ENCODE assay signal across 18 cellular contexts in the genomic region with DNA sequence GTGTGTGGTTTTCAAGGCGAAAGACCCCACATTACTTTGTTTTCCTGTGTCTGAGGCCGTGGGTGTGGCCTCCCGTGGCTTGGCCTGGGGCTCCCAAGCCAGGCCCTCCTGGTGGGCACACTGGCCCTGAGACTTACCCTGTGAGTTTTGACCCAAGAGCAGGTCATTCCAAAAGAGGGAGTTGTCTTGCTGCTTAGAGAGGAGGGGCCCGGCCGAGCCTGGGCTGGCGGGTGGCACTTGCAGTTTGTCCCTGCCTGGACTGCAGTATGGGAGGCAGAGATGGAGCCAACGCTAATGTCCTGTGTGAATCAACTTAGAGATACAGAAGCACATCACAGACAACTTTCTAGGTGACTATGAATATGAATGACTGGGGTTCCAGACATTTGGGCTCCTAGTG. TPM values are rescaled to one million over a fixed set of nuclear protein-coding genes. Genes with fewer than 3 reads are reported as not detected.
DNase-seq lines count a peak whose midpoint lies in the region; ATAC-seq and TF ChIP-seq lines count a peak whose summit lies in the region.
"Had no signal": no experiment of that assay in that cellular context is flagged by ENCODE, and none has a peak within 500 bp of the region (broad histone marks: within the 10 kb centered on the region; RNA-seq: fewer than 3 reads in every experiment).

No MANE protein-coding gene starts in this region.

- H3K27me3 ChIP-seq in left lung = no peaks in the 10 kb centered on the region

- H3K4me3 Mint-ChIP-seq in nephron = no peak overlapping the region
- H3K4me3 Mint-ChIP-seq in stimulated activated effector memory CD8-positive, alpha-beta T cell treated with anti-CD3 and anti-CD28 coated beads, Interleukin-12 subunit alpha, Interleukin-12 subunit beta, amount 100 ng/mL, for 72 hours = no peak overlapping the region
- H3K4me3 Mint-ChIP-seq: CD14-positive monocyte had no signal

- no peak overlapping the region for H3K4me3 ChIP-seq in left lung
- H3K4me3 ChIP-seq: GM23248 had no signal

- H3K27ac ChIP-seq in C4-2B (peak overlapping the region; percentile 31), VCaP (0 out of 2 replicates have a peak overlapping the region, but pooled peaks have one; percentile 18), left lung (no peak overlapping the region)
- H3K27ac ChIP-seq: GM23248, KMS-11 had no signal

- ATAC-seq in stimulated activated effector memory CD8-positive, alpha-beta T cell treated with anti-CD3 and anti-CD28 coated beads, Interleukin-12 subunit alpha, Interleukin-12 subunit beta, amount 100 ng/mL, for 72 hours = peak; percentile 16
- no peak for ATAC-seq in HG03442 (IDR thresholded peaks at IDR 0.05; ENCODE audit: unreplicated experiment)
- ATAC-seq in HG03571 (IDR thresholded peaks at IDR 0.05; ENCODE audit: unreplicated experiment) = no peak
- ATAC-seq in left lung = no peak
- ATAC-seq: HCT116 had no signal

- peaks cover 4% of the 10 kb centered on the region for H3K27me3 Mint-ChIP-seq in nephron (ENCODE audit: low read depth)

- no peaks in the 10 kb centered on the region for H3K9me3 Mint-ChIP-seq in nephron
- H3K9me3 Mint-ChIP-seq in stimulated activated effector memory CD8-positive, alpha-beta T cell treated with anti-CD3 and anti-CD28 coated beads, Interleukin-12 subunit alpha, Interleukin-12 subunit beta, amount 100 ng/mL, for 72 hours = no peaks in the 10 kb centered on the region

- no peaks in the 10 kb centered on the region for H3K36me3 Mint-ChIP-seq in nephron (ENCODE audit: low read depth)
- H3K36me3 Mint-ChIP-seq in stimulated activated effector memory CD8-positive, alpha-beta T cell treated with anti-CD3 and anti-CD28 coated beads, Interleukin-12 subunit alpha, Interleukin-12 subunit beta, amount 100 ng/mL, for 72 hours = no peaks in the 10 kb centered on the region
- H3K36me3 Mint-ChIP-seq: CD14-positive monocyte had no signal

- H3K27ac Mint-ChIP-seq in nephron = peak overlapping the region in 2 of 3 experiments; percentile 51 to 66
- H3K27ac Mint-ChIP-seq in stimulated activated effector memory CD8-positive, alpha-beta T cell treated with anti-CD3 and anti-CD28 coated beads, Interleukin-12 subunit alpha, Interleukin-12 subunit beta, amount 100 ng/mL, for 72 hours = peak overlapping the region; percentile 62
- H3K27ac Mint-ChIP-seq: CD14-positive monocyte had no signal

- H3K4me1 Mint-ChIP-seq in nephron = peaks cover 19% of the 10 kb centered on the region
- no peaks in the 10 kb centered on the region for H3K4me1 Mint-ChIP-seq in stimulated activated effector memory CD8-positive, alpha-beta T cell treated with anti-CD3 and anti-CD28 coated beads, Interleukin-12 subunit alpha, Interleukin-12 subunit beta, amount 100 ng/mL, for 72 hours
- H3K4me1 Mint-ChIP-seq: CD14-positive monocyte had no signal

- DNase-seq in stimulated activated effector memory CD8-positive, alpha-beta T cell treated with anti-CD3 and anti-CD28 coated beads, Interleukin-12 subunit alpha, Interleukin-12 subunit beta, amount 100 ng/mL, for 72 hours (ENCODE audit: low spot score in 2 of 2) = no peak
- no peak for DNase-seq in left lung
- DNase-seq: DMS 273 treated with DMSO at 0.1 percent for 48 hours, GF-D8, NCI-H1048, NCI-H146, NCI-H2081, NCI-H524 had no signal

- H3K4me1 ChIP-seq in left lung = no peaks in the 10 kb centered on the region

- no peaks in the 10 kb centered on the region for H3K9me3 ChIP-seq in left lung

- TF ChIP-seq CTCF in C4-2B (conservative IDR thresholded peaks at IDR 0.05) = no peak
- no peak for TF ChIP-seq CTCF in VCaP (conservative IDR thresholded peaks at IDR 0.05)
- no peak for TF ChIP-seq CTCF in nephron (IDR thresholded peaks at IDR 0.05; ENCODE audit: unreplicated experiment in 3 of 3)
- TF ChIP-seq CTCF in left lung (IDR thresholded peaks at IDR 0.05) = no peak

- no peaks in the 10 kb centered on the region for H3K36me3 ChIP-seq in left lung

- intact Hi-C loops in left lung (cut with DNase I) = no loop called here

RNA-seq across cellular contexts. Expression of a gene that starts 22.7 kb away (rescaled TPM):
- total RNA-seq in left lung = 10 to 100 TPM; 24.9 to 28.5 TPM

RNA-seq across cellular contexts. Expression of a gene that starts 24.5 kb away (rescaled TPM):
- under 1 TPM in 1 of 2 donors, not detected in 1; 0.73 TPM for total RNA-seq in left lung
- total RNA-seq: GM23248 had no signal

RNA-seq across cellular contexts. Expression of a gene that starts 24.5 kb away (rescaled TPM):
- 10 to 100 TPM in 1 of 2 donors, 1 to 10 TPM in 1; 3.0 to 19.5 TPM for total RNA-seq in left lung
- total RNA-seq: A673, GM23248 had no signal

RNA-seq across cellular contexts. Expression of a gene that starts 53.3 kb away (rescaled TPM):
- total RNA-seq in left lung = 1 to 10 TPM; 3.2 to 4.0 TPM

RNA-seq across cellular contexts. Expression of a gene that starts 54.8 kb away (rescaled TPM):
- 100 to 1,000 TPM in 1 of 2 donors, 10 to 100 TPM in 1; 68.4 to 132 TPM for total RNA-seq in left lung

Comparison
In these comparisons a context has a peak if more than half of its experiments do, and no peak if none do; other contexts are left out.
1. H3K27ac ChIP-seq: peak in C4-2B (single experiment) and VCaP (single experiment); none in left lung (0 of 2).